1 cellular context compared by ENCODE assay signal in the genomic region with DNA sequence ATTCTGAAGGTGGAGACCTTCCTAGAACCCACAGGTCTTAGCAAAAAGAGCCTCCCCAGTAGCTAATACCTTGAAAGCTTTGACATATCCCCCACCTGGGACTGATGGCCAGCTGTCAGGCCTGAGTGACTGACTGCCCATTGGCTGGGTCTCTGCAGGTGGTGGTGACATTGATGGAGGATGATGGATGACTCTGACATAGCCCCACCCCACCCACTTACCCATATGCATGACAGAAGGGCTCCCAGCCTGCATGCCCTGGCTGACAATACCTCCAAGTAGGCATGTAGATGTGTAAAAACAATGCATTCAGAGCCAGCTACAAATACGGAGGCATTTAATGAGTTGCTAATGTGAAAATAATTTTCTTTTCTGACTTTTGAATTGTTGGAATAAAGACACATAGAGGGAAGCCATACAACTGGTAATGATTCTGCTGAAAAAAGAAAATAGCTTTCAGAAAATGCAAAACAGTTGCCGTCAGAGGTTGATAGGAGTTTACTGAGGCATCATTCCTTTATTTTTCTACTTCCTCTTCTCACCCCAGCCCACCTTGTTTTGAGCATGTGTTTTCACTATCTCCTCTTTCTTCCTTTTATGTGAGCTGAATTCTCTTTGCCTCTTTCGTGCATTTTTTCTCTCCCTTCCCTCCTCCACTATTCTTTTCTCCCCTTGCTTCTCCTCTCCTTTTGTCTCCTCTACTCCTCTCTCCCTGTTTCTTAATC.
TF ChIP-seq lines count a peak whose summit lies in the region.

No MANE protein-coding gene starts in this region.

TF ChIP-seq in GM23338, 12 proteins besides CTCF, POLR2A, EP300 and RAD21:
- TF ChIP-seq, protein P1, sequence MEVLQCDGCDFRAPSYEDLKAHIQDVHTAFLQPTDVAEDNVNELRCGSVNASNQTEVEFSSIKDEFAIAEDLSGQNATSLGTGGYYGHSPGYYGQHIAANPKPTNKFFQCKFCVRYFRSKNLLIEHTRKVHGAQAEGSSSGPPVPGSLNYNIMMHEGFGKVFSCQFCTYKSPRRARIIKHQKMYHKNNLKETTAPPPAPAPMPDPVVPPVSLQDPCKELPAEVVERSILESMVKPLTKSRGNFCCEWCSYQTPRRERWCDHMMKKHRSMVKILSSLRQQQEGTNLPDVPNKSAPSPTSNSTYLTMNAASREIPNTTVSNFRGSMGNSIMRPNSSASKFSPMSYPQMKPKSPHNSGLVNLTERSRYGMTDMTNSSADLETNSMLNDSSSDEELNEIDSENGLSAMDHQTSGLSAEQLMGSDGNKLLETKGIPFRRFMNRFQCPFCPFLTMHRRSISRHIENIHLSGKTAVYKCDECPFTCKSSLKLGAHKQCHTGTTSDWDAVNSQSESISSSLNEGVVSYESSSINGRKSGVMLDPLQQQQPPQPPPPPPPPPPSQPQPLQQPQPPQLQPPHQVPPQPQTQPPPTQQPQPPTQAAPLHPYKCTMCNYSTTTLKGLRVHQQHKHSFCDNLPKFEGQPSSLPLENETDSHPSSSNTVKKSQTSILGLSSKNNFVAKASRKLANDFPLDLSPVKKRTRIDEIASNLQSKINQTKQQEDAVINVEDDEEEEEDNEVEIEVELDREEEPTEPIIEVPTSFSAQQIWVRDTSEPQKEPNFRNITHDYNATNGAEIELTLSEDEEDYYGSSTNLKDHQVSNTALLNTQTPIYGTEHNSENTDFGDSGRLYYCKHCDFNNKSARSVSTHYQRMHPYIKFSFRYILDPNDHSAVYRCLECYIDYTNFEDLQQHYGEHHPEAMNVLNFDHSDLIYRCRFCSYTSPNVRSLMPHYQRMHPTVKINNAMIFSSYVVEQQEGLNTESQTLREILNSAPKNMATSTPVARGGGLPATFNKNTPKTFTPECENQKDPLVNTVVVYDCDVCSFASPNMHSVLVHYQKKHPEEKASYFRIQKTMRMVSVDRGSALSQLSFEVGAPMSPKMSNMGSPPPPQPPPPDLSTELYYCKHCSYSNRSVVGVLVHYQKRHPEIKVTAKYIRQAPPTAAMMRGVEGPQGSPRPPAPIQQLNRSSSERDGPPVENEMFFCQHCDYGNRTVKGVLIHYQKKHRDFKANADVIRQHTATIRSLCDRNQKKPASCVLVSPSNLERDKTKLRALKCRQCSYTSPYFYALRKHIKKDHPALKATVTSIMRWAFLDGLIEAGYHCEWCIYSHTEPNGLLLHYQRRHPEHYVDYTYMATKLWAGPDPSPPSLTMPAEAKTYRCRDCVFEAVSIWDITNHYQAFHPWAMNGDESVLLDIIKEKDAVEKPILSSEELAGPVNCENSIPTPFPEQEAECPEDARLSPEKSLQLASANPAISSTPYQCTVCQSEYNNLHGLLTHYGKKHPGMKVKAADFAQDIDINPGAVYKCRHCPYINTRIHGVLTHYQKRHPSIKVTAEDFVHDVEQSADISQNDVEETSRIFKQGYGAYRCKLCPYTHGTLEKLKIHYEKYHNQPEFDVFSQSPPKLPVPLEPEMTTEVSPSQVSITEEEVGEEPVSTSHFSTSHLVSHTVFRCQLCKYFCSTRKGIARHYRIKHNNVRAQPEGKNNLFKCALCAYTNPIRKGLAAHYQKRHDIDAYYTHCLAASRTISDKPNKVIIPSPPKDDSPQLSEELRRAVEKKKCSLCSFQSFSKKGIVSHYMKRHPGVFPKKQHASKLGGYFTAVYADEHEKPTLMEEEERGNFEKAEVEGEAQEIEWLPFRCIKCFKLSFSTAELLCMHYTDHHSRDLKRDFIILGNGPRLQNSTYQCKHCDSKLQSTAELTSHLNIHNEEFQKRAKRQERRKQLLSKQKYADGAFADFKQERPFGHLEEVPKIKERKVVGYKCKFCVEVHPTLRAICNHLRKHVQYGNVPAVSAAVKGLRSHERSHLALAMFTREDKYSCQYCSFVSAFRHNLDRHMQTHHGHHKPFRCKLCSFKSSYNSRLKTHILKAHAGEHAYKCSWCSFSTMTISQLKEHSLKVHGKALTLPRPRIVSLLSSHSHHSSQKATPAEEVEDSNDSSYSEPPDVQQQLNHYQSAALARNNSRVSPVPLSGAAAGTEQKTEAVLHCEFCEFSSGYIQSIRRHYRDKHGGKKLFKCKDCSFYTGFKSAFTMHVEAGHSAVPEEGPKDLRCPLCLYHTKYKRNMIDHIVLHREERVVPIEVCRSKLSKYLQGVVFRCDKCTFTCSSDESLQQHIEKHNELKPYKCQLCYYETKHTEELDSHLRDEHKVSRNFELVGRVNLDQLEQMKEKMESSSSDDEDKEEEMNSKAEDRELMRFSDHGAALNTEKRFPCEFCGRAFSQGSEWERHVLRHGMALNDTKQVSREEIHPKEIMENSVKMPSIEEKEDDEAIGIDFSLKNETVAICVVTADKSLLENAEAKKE (CRISPR knock-in tag; IDR thresholded peaks at IDR 0.05) = peak; percentile 32; the same call in 1 of the 2 replicates
- TF ChIP-seq ZNF114 (CRISPR knock-in tag; IDR thresholded peaks at IDR 0.05) (no peak), EZH2 (IDR thresholded peaks at IDR 0.05; ENCODE audit: low read depth, unreplicated experiment) (no peak), CREB1 (CRISPR knock-in tag; IDR thresholded peaks at IDR 0.05; ENCODE audit: low read depth) (peak; percentile 63; the same call in 1 of the 2 replicates), NANOG (IDR thresholded peaks at IDR 0.05; ENCODE audit: borderline replicate concordance) (peak; percentile 85; the same call in 1 of the 2 replicates)
- TF ChIP-seq, protein P2, sequence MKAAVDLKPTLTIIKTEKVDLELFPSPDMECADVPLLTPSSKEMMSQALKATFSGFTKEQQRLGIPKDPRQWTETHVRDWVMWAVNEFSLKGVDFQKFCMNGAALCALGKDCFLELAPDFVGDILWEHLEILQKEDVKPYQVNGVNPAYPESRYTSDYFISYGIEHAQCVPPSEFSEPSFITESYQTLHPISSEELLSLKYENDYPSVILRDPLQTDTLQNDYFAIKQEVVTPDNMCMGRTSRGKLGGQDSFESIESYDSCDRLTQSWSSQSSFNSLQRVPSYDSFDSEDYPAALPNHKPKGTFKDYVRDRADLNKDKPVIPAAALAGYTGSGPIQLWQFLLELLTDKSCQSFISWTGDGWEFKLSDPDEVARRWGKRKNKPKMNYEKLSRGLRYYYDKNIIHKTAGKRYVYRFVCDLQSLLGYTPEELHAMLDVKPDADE (IDR thresholded peaks at IDR 0.05) = peak; percentile 44; the same call in 1 of the 2 replicates
